Comparison of ENCODE assay signal across 12 cellular contexts in the genomic region with DNA sequence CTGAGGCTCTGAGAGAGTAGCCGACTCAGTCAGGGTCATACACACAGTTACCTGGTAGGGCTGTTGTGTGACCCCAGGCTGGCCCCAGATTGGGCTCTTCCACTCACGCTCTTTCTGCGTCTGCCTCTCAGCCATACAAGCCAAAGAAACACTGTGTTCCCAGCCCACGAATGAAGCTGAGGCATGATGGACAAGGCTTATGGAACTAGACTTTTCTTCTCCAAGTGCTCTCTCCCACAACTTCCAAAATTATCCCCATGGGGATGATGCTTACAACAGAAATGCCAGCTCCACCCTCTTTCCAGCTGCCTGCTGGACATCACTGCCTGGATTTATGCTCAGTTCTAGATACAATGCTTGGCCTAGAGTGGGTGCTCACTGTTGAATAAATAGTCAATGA.
DNase-seq lines count a peak whose midpoint lies in the region; ATAC-seq and TF ChIP-seq lines count a peak whose summit lies in the region.
"Had no signal": no experiment of that assay in that cellular context is flagged by ENCODE, and none has a peak within 500 bp of the region (broad histone marks: within the 10 kb centered on the region; RNA-seq: fewer than 3 reads in every experiment).

No MANE protein-coding gene starts in this region.

- no peak overlapping the region for H3K27ac ChIP-seq in colonic mucosa
- peak overlapping the region; percentile 82 to 83 for H3K27ac ChIP-seq in thoracic aorta

- DNase-seq in LHCN-M2 (ENCODE audit: low read depth) (peak; percentile 88), colonic mucosa (peak; percentile 22), myocyte (ENCODE audit: low read depth) (peak; percentile 87), thoracic aorta (ENCODE audit: low spot score) (no peak), NAMALWA (ENCODE audit: low spot score) (no peak)
- DNase-seq: activated T-cell treated with anti-CD3 and anti-CD28 coated beads, Interleukin-2, amount 50 U/mL, for 48 hours; naive B cell; NCI-H1048; NCI-H524 treated with DMSO at 0.1 percent for 48 hours; stimulated activated CD4-positive, alpha-beta T cell treated with anti-CD3 and anti-CD28 coated beads, Interleukin-12 subunit alpha, Interleukin-12 subunit beta, amount 100 ng/mL, for 4 hours had no signal

- H3K4me3 ChIP-seq in colonic mucosa: no peak overlapping the region
- H3K4me3 ChIP-seq in thoracic aorta: peak overlapping the region; percentile 24

- H3K9ac ChIP-seq in colonic mucosa (ENCODE audit: low read depth in 2 of 2, low read length in 2 of 2): no peak overlapping the region

- intact Hi-C loops in colonic mucosa (cut with DNase I): no loop called here

- ATAC-seq in thoracic aorta (ENCODE audit: insufficient number of reproducible peaks, low FRiP score, low read depth): peak; percentile 63
- ATAC-seq in HG03342 (IDR thresholded peaks at IDR 0.05; ENCODE audit: unreplicated experiment): no peak
- no peak for ATAC-seq in GM21515 (IDR thresholded peaks at IDR 0.05; ENCODE audit: unreplicated experiment)

- TF ChIP-seq CTCF in colonic mucosa (IDR thresholded peaks at IDR 0.05): no peak
- TF ChIP-seq CTCF in thoracic aorta (IDR thresholded peaks at IDR 0.05): no peak

- H3K9me3 ChIP-seq in colonic mucosa: no peaks in the 10 kb centered on the region
- H3K9me3 ChIP-seq in thoracic aorta: no peaks in the 10 kb centered on the region

- H3K36me3 ChIP-seq in colonic mucosa: no peaks in the 10 kb centered on the region
- H3K36me3 ChIP-seq in thoracic aorta: no peaks in the 10 kb centered on the region

- H3K4me1 ChIP-seq in colonic mucosa: peaks cover 4% of the 10 kb centered on the region
- H3K4me1 ChIP-seq in thoracic aorta (ENCODE audit: control insufficient read depth in 1 of 2, low read depth in 2 of 2): peaks cover 38 to 55% of the 10 kb centered on the region in 2 donors

- H3K27me3 ChIP-seq in colonic mucosa (no peaks in the 10 kb centered on the region), thoracic aorta (replicated peaks; ENCODE audit: insufficient read depth) (no peaks in the 10 kb centered on the region)

Comparison
In these comparisons a context has a peak if more than half of its experiments do, and no peak if none do; other contexts are left out.
1. DNase-seq: peak in LHCN-M2 (single experiment), colonic mucosa (single experiment) and myocyte (single experiment); none in thoracic aorta (single experiment) and NAMALWA (single experiment).